ENCODE assay signal across 21 cellular contexts in the genomic region with DNA sequence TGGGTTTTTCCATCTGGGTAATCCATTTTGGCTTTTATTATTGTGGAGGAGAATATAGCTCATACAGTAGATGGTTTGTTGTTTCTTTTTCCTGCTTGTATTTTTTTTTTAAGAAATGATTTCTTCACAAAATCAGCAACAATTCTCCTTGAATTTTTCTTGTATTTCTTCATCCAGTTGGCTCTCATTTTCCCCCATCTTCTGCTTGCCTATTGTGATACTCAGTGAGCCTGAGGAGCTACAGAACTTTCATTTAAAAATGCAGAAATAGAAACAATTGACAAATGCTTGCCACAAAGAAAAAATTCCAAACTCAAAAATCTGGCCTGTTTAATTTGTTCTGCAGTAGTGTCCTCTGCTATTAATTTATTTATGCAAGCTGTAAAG.
DNase-seq lines count a peak whose midpoint lies in the region; ATAC-seq, FAIRE-seq and TF ChIP-seq lines count a peak whose summit lies in the region.
"Had no signal": no experiment of that assay in that cellular context is flagged by ENCODE, and none has a peak within 500 bp of the region (broad histone marks: within the 10 kb centered on the region; RNA-seq: fewer than 3 reads in every experiment).

No MANE protein-coding gene starts in this region.

- H4K20me1 ChIP-seq in GM23248 (ENCODE audit: insufficient read depth) (no peaks in the 10 kb centered on the region), PC-3 (ENCODE audit: low read length) (no peaks in the 10 kb centered on the region), endothelial cell of umbilical vein (replicated peaks; ENCODE audit: control insufficient read depth, extremely low read depth, insufficient read depth, low read length) (no peaks in the 10 kb centered on the region)
- H4K20me1 ChIP-seq: BLaER1 treated with 17β-estradiol and CSF1 and Interleukin-3, amounts not matched to agents 10 nM and 100 nM had no signal

- H3K4me2 ChIP-seq in GM23248 (ENCODE audit: unreplicated experiment) = peak overlapping the region; percentile 86
- H3K4me2 ChIP-seq in PC-3 (ENCODE audit: low read length) = peak overlapping the region; percentile 63
- H3K4me2 ChIP-seq in endothelial cell of umbilical vein (ENCODE audit: insufficient read depth, low read length) = peak overlapping the region; percentile 85

- FAIRE-seq in endothelial cell of umbilical vein (lab: Jason Lieb, UNC) (no peak), HTR-8/SVneo (lab: Jason Lieb, UNC) (no peak), small intestine (lab: Jason Lieb, UNC) (no peak)
- FAIRE-seq: GM18507, GM19239, TTC549 had no signal

- dilution Hi-C loops in endothelial cell of umbilical vein (cut with MboI; ENCODE audit: extremely low pct_ligation_motif_present, low sequenced_read_pairs) = no loop called here

- POLR2A ChIA-PET in PC-3 (lab: Charles Lee; ENCODE audit: unreplicated experiment) = interaction anchor here (0.6 kb wide), 1 partner anchor 43 kb away, joined by 5 read pairs; no protein-coding TSS in a partner anchor
- POLR2A ChIA-PET in endothelial cell of umbilical vein (lab: Charles Lee) = no interaction called here

- intact Hi-C loops in PC-3 (cut with micrococcal nuclease) = no loop called here
- intact Hi-C loops in endothelial cell of umbilical vein (cut with micrococcal nuclease) = no loop called here
- intact Hi-C loops in sciatic nerve (cut with DNase I) = no loop called here

- CTCF ChIA-PET in PC-3 (lab: Charles Lee) = interaction anchor here (0.6 kb wide), 1 partner anchor 8 kb away, joined by 5 read pairs; no protein-coding TSS in a partner anchor
- CTCF ChIA-PET in endothelial cell of umbilical vein (lab: Charles Lee) = interaction anchor here (0.5 to 2.5 kb wide), 6 partner anchors 10 to 115 kb away, joined by 3 to 17 read pairs (median 5); no protein-coding TSS in a partner anchor

- peaks cover 48% of the 10 kb centered on the region for H3K79me2 ChIP-seq in GM23248 (ENCODE audit: insufficient read depth)
- H3K79me2 ChIP-seq in PC-3 (ENCODE audit: low read length) = no peaks in the 10 kb centered on the region
- peaks cover 3% of the 10 kb centered on the region for H3K79me2 ChIP-seq in endothelial cell of umbilical vein (ENCODE audit: control insufficient read depth, insufficient read depth, low read length)

- H3K9me2 ChIP-seq in GM23248 (ENCODE audit: insufficient read depth) (no peaks in the 10 kb centered on the region), PC-3 (replicated peaks; ENCODE audit: low read length) (no peaks in the 10 kb centered on the region)

- H3K9ac ChIP-seq in GM23248 = peak overlapping the region; percentile 66
- no peak overlapping the region for H3K9ac ChIP-seq in PC-3 (ENCODE audit: low read length)
- peak overlapping the region; percentile 29 for H3K9ac ChIP-seq in endothelial cell of umbilical vein (replicated peaks; ENCODE audit: extremely low read depth, insufficient read depth, low read length)
- H3K9ac ChIP-seq: BLaER1 treated with 17β-estradiol and CSF1 and Interleukin-3, amounts not matched to agents 10 nM and 100 nM had no signal

- H2AFZ ChIP-seq in GM23248 (peak overlapping the region; percentile 50), PC-3 (ENCODE audit: low read length) (peak overlapping the region; percentile 20), endothelial cell of umbilical vein (ENCODE audit: low read depth, low read length) (no peak overlapping the region)

- ATAC-seq in PC-3 (no peak), sciatic nerve (peak; percentile 10)

- in situ Hi-C loops in GM23248 (cut with MboI) = no loop called here

- H3F3A ChIP-seq in GM23248 (ENCODE audit: insufficient read depth) (peaks cover 25% of the 10 kb centered on the region), PC-3 (ENCODE audit: low read length, unreplicated experiment) (no peaks in the 10 kb centered on the region)

- no peak for TF ChIP-seq POLR2A in endothelial cell of umbilical vein (IDR thresholded peaks at IDR 0.05; ENCODE audit: low read depth, low read length)

- H3K4me3 ChIP-seq in GM23248 (peak overlapping the region; percentile 70), PC-3 (ENCODE audit: low read length) (peak overlapping the region; percentile 32), endothelial cell of umbilical vein (replicated peaks in 1 of 3; ENCODE audit: insufficient read depth in 1 of 3, low read depth in 1 of 3, low read length in 3 of 3) (peak overlapping the region in 1 of 3 experiments; percentile 38), small intestine (ENCODE audit: low read depth in 1 of 2, low read length in 2 of 2) (no peak overlapping the region)
- H3K4me3 ChIP-seq: BLaER1 treated with 17β-estradiol and CSF1 and Interleukin-3, amounts not matched to agents 10 nM and 100 nM; left lung; prostate gland had no signal

- H3K27ac ChIP-seq in GM23248 (peak overlapping the region; percentile 68), PC-3 (ENCODE audit: low read length) (no peak overlapping the region), endothelial cell of umbilical vein (ENCODE audit: insufficient read depth, low read depth, low read length) (peak overlapping the region; percentile 48), small intestine (ENCODE audit: low read depth in 1 of 2, low read length in 1 of 2) (no peak overlapping the region)
- H3K27ac ChIP-seq: BLaER1 treated with 17β-estradiol and CSF1 and Interleukin-3, amounts not matched to agents 10 nM and 100 nM; prostate gland had no signal

- peak; percentile 38 for DNase-seq in GM23248
- no peak for DNase-seq in PC-3
- DNase-seq in endothelial cell of umbilical vein (ENCODE audit: low read depth, low spot score) = no peak
- DNase-seq in sciatic nerve (ENCODE audit: low spot score) = no peak
- no peak for DNase-seq in HTR-8/SVneo (ENCODE audit: insufficient read length, low spot score)
- DNase-seq in NCI-H2081 (lab: John Stamatoyannopoulos, UW) = no peak
- DNase-seq in amniotic stem cell (lab: John Stamatoyannopoulos, UW) = no peak
- no peak for DNase-seq in small intestine
- DNase-seq: activated CD4-positive, alpha-beta memory T cell treated with anti-CD3 and anti-CD28 coated beads, Interleukin-2, amount 10 ng/mL, durations not matched to agents 7 days and 5 days; cortex of kidney; DMS153; left lung; naive B cell; NCI-H1436 treated with DMSO at 0.1 percent for 48 hours; NCI-H345; stimulated activated CD4-positive, alpha-beta T cell treated with anti-CD3 and anti-CD28 coated beads, Interleukin-1b, Interleukin-23, amount 100 ng/mL, for 48 hours had no signal

- H3K27me3 ChIP-seq in GM23248 (replicated peaks; ENCODE audit: insufficient read depth) = no peaks in the 10 kb centered on the region
- H3K27me3 ChIP-seq in PC-3 (ENCODE audit: low read length) = 0 out of 2 replicates have a peak, but pooled peaks cover 2% of the 10 kb centered on the region
- H3K27me3 ChIP-seq in endothelial cell of umbilical vein (ENCODE audit: control insufficient read depth in 2 of 2, insufficient read depth in 2 of 2, low read length in 2 of 2) = no peaks in the 10 kb centered on the region
- H3K27me3 ChIP-seq in small intestine (ENCODE audit: control insufficient read depth in 2 of 2, insufficient read depth in 2 of 2, low read length in 2 of 2) = no peaks in the 10 kb centered on the region
- H3K27me3 ChIP-seq: BLaER1 treated with 17β-estradiol and CSF1 and Interleukin-3, amounts not matched to agents 10 nM and 100 nM; left lung had no signal

- no TSS peak for BruUV-seq in PC-3 (replicated peaks; lab: Mats Ljungman, UMichigan)
- BruUV-seq in endothelial cell of umbilical vein (replicated peaks; lab: Mats Ljungman, UMichigan) = no TSS peak

- peaks cover 3% of the 10 kb centered on the region for H3K9me1 ChIP-seq in endothelial cell of umbilical vein (replicated peaks; ENCODE audit: control insufficient read depth, extremely low read depth, insufficient read depth, low read length)

- H3K9me3 ChIP-seq in GM23248 (ENCODE audit: low read depth) = no peaks in the 10 kb centered on the region
- no peaks in the 10 kb centered on the region for H3K9me3 ChIP-seq in PC-3 (ENCODE audit: low read length)
- H3K9me3 ChIP-seq in endothelial cell of umbilical vein (replicated peaks; ENCODE audit: control insufficient read depth, insufficient read depth, low read length) = no peaks in the 10 kb centered on the region
- no peaks in the 10 kb centered on the region for H3K9me3 ChIP-seq in small intestine (ENCODE audit: control insufficient read depth, low read depth)
- H3K9me3 ChIP-seq: left lung, prostate gland had no signal

- no peaks in the 10 kb centered on the region for H3K36me3 ChIP-seq in GM23248 (ENCODE audit: low read depth)
- H3K36me3 ChIP-seq in PC-3 (ENCODE audit: low read depth, low read length) = no peaks in the 10 kb centered on the region
- H3K36me3 ChIP-seq in endothelial cell of umbilical vein (ENCODE audit: control insufficient read depth in 2 of 2, extremely low read depth in 1 of 2, insufficient read depth in 2 of 2, low read length in 2 of 2) = no peaks in the 10 kb centered on the region
- H3K36me3 ChIP-seq in small intestine (ENCODE audit: control insufficient read depth in 2 of 2, insufficient read depth in 2 of 2, low read length in 2 of 2) = peaks cover 2% of the 10 kb centered on the region in 2 donors
- H3K36me3 ChIP-seq: left lung, prostate gland had no signal

- H3K4me1 ChIP-seq in GM23248 (ENCODE audit: insufficient read depth) = peaks cover 30% of the 10 kb centered on the region
- peaks cover 33% of the 10 kb centered on the region for H3K4me1 ChIP-seq in PC-3 (ENCODE audit: insufficient read depth, low read length)
- H3K4me1 ChIP-seq in endothelial cell of umbilical vein (ENCODE audit: control insufficient read depth, extremely low read depth, insufficient read depth, low read length) = peaks cover 34% of the 10 kb centered on the region
- H3K4me1 ChIP-seq in small intestine (ENCODE audit: control insufficient read depth in 2 of 2, insufficient read depth in 1 of 2, low read depth in 1 of 2, low read length in 1 of 2) = no peaks in the 10 kb centered on the region
- H3K4me1 ChIP-seq: left lung had no signal

- no peak for TF ChIP-seq CTCF in PC-3 (conservative IDR thresholded peaks at IDR 0.05; ENCODE audit: low read depth, low read length)
- TF ChIP-seq CTCF in endothelial cell of umbilical vein (IDR thresholded peaks at IDR 0.05; ENCODE audit: extremely low read depth in 1 of 2, insufficient read depth in 1 of 2, low read depth in 1 of 2, low read length in 2 of 2) = no peak

TF ChIP-seq in endothelial cell of umbilical vein, 7 proteins besides CTCF, POLR2A, EP300 and RAD21 (continues in another document):
- TF ChIP-seq EZH2 (IDR thresholded peaks at IDR 0.05; ENCODE audit: borderline replicate concordance, low read depth, low read length, severe bottlenecking) (no peak), POLR2AphosphoS5 (IDR thresholded peaks at IDR 0.05; ENCODE audit: insufficient read depth, low read depth, low read length) (no peak), JUN (IDR thresholded peaks at IDR 0.05; ENCODE audit: borderline replicate concordance, insufficient read depth, insufficient read length, low read depth) (no peak), GATA2 (IDR thresholded peaks at IDR 0.05; ENCODE audit: insufficient read depth, insufficient read length, low read depth, low read length) (no peak), MYC (IDR thresholded peaks at IDR 0.05; ENCODE audit: low read depth, low read length) (no peak)
- TF ChIP-seq, protein P1, sequence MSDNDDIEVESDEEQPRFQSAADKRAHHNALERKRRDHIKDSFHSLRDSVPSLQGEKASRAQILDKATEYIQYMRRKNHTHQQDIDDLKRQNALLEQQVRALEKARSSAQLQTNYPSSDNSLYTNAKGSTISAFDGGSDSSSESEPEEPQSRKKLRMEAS (IDR thresholded peaks at IDR 0.05; ENCODE audit: insufficient read depth, insufficient read length) = no peak

Comparison
In these comparisons a context has a peak if more than half of its experiments do, and no peak if none do; other contexts are left out.
1. H3K27ac ChIP-seq: peak in GM23248 (single experiment) and endothelial cell of umbilical vein (single experiment); none in PC-3 (single experiment) and small intestine (0 of 2).
2. H3K4me3 ChIP-seq: peak in GM23248 (single experiment) and PC-3 (single experiment); none in small intestine (0 of 2).
3. Peak in every context shown above with its lines, with median percentiles within 50 percentile points of each other: H3K4me2 ChIP-seq.